In the genomic region with DNA sequence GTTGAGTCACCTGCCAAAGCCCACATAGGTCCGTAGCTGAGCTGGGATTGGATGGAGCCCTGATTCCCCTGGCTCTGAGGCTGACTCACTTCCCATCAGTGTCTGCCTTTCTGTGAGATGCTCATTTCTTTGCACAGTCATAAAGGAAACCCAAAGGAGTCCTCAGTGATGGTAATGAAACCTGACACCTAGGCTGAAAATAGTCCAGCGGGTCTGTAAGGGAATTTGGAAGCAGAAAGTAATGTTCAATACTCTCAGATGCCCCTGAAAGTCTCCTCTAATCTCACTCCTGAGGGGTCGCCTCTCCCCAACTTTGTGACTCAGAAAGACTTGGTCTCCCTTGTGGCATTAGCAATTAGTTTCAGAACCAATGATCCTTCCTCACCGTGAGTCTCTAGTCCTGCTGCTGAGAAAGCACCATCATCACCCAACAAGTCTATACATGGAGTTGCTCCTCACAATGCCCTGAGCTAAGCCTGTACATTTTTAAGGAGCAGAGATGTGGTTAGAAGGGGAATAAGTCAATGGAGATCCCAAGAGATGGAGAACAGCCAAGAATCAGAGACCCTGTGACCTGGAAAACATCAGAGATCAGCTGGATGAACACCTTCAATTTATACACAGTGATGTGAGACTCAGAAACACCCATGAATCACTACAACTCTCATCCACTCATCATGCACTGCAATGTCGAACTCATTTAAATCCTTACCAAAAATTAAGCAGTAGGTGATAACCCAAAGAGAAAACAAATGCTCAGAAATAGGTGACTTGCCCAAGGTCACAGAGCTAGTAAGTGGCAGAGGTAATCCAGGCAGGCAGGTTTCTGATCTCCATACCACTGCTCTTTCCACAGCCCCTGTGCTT, we compare ENCODE assay signal across 8 cellular contexts.
DNase-seq lines count a peak whose midpoint lies in the region; ATAC-seq and TF ChIP-seq lines count a peak whose summit lies in the region.

No MANE protein-coding gene starts in this region.

- TF ChIP-seq CTCF in RWPE2 (IDR thresholded peaks at IDR 0.05; ENCODE audit: poor library complexity, severe bottlenecking) = no peak
- no peak for TF ChIP-seq CTCF in retinal pigment epithelial cell (conservative IDR thresholded peaks at IDR 0.05; ENCODE audit: low read depth, low read length)
- no peak for TF ChIP-seq CTCF in dorsolateral prefrontal cortex (IDR thresholded peaks at IDR 0.05 in 54 of 56, conservative IDR thresholded peaks at IDR 0.05 in 2 of 56; ENCODE audit: low read depth in 1 of 56, partially characterized antibody in 56 of 56)

- H3K9me3 ChIP-seq in RWPE2 (ENCODE audit: severe bottlenecking) = no peaks in the 10 kb centered on the region

- no peak overlapping the region for H3K4me3 ChIP-seq in RWPE2 (ENCODE audit: severe bottlenecking)
- no peak overlapping the region for H3K4me3 ChIP-seq in retinal pigment epithelial cell (ENCODE audit: low read length)
- H3K4me3 ChIP-seq in dorsolateral prefrontal cortex = no peak overlapping the region

- ATAC-seq in GM19035 (IDR thresholded peaks at IDR 0.05; ENCODE audit: unreplicated experiment) (peak; percentile 96), HG02759 (IDR thresholded peaks at IDR 0.05; ENCODE audit: unreplicated experiment) (peak; percentile 91), RWPE2 (ENCODE audit: low read depth) (peak; percentile 100), left ventricle myocardium superior (no peak)

- peaks cover 11% of the 10 kb centered on the region for H3K4me1 ChIP-seq in RWPE2 (ENCODE audit: insufficient read depth, poor library complexity, severe bottlenecking)

- no peaks in the 10 kb centered on the region for H3K27me3 ChIP-seq in RWPE2 (ENCODE audit: insufficient read depth, poor library complexity, severe bottlenecking)
- no peaks in the 10 kb centered on the region for H3K27me3 ChIP-seq in dorsolateral prefrontal cortex

- DNase-seq in RWPE2 (ENCODE audit: low spot score) (peak; percentile 76), retinal pigment epithelial cell (ENCODE audit: low read depth) (peak; percentile 24), occipital lobe (lab: John Stamatoyannopoulos, UW) (no peak), left ventricle myocardium superior (no peak), COR-L47 (lab: John Stamatoyannopoulos, UW) (no peak), dorsolateral prefrontal cortex (no peak)

- intact Hi-C loops in left ventricle myocardium superior (cut with micrococcal nuclease) = no loop called here
- intact Hi-C loops in dorsolateral prefrontal cortex (cut with DNase I) = no loop called here

- H3K36me3 ChIP-seq in RWPE2 (ENCODE audit: low read depth) = no peaks in the 10 kb centered on the region

- H3K27ac ChIP-seq in RWPE2 (ENCODE audit: poor library complexity, severe bottlenecking) (peak overlapping the region; percentile 59), dorsolateral prefrontal cortex (no peak overlapping the region)

Comparison
In these comparisons a context has a peak if more than half of its experiments do, and no peak if none do; other contexts are left out.
1. DNase-seq: peak in RWPE2 (single experiment) and retinal pigment epithelial cell (single experiment); none in occipital lobe (single experiment), left ventricle myocardium superior (single experiment), COR-L47 (single experiment) and dorsolateral prefrontal cortex (0 of 10).